In the genomic region with DNA sequence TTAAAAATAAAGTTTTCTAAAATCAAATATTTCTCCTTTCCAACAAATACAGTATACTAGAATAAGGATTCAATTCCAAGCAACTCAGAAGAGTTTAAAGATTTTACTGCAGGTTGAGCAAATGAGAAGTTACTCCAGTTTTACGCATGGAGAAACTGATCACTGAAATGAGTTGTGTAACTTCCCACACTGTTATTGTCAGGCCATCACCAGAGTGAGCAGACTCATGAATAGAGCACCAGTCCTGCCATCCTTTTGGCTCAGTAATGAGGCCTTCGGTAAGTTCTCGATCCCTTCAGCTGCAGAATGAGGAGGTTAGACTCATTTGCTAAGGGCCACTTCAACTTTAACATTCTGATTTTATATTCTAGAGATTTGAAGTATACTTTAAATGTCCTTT, we compare ENCODE assay signal across 1 cellular context.
TF ChIP-seq lines count a peak whose summit lies in the region.

No MANE protein-coding gene starts in this region.

TF ChIP-seq in WTC11, 78 proteins besides CTCF, POLR2A, EP300 and RAD21 (continued from another document):
- TF ChIP-seq, protein P1, sequence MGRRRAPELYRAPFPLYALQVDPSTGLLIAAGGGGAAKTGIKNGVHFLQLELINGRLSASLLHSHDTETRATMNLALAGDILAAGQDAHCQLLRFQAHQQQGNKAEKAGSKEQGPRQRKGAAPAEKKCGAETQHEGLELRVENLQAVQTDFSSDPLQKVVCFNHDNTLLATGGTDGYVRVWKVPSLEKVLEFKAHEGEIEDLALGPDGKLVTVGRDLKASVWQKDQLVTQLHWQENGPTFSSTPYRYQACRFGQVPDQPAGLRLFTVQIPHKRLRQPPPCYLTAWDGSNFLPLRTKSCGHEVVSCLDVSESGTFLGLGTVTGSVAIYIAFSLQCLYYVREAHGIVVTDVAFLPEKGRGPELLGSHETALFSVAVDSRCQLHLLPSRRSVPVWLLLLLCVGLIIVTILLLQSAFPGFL (CRISPR knock-in tag; IDR thresholded peaks at IDR 0.05; ENCODE audit: borderline replicate concordance): no peak
- TF ChIP-seq GABPB1 (CRISPR knock-in tag; IDR thresholded peaks at IDR 0.05): no peak
- TF ChIP-seq, protein P2, sequence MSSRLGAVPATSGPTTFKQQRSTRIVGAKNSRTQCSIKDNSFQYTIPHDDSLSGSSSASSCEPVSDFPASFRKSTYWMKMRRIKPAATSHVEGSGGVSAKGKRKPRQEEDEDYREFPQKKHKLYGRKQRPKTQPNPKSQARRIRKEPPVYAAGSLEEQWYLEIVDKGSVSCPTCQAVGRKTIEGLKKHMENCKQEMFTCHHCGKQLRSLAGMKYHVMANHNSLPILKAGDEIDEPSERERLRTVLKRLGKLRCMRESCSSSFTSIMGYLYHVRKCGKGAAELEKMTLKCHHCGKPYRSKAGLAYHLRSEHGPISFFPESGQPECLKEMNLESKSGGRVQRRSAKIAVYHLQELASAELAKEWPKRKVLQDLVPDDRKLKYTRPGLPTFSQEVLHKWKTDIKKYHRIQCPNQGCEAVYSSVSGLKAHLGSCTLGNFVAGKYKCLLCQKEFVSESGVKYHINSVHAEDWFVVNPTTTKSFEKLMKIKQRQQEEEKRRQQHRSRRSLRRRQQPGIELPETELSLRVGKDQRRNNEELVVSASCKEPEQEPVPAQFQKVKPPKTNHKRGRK (CRISPR knock-in tag; IDR thresholded peaks at IDR 0.05; ENCODE audit: borderline replicate concordance): no peak
- TF ChIP-seq, protein P3, sequence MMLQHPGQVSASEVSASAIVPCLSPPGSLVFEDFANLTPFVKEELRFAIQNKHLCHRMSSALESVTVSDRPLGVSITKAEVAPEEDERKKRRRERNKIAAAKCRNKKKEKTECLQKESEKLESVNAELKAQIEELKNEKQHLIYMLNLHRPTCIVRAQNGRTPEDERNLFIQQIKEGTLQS (CRISPR knock-in tag; conservative IDR thresholded peaks at IDR 0.05): no peak
- TF ChIP-seq, protein P4, sequence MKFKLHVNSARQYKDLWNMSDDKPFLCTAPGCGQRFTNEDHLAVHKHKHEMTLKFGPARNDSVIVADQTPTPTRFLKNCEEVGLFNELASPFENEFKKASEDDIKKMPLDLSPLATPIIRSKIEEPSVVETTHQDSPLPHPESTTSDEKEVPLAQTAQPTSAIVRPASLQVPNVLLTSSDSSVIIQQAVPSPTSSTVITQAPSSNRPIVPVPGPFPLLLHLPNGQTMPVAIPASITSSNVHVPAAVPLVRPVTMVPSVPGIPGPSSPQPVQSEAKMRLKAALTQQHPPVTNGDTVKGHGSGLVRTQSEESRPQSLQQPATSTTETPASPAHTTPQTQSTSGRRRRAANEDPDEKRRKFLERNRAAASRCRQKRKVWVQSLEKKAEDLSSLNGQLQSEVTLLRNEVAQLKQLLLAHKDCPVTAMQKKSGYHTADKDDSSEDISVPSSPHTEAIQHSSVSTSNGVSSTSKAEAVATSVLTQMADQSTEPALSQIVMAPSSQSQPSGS (CRISPR knock-in tag; IDR thresholded peaks at IDR 0.05; ENCODE audit: borderline replicate concordance, low read depth): no peak
- TF ChIP-seq GTF2I (CRISPR knock-in tag; conservative IDR thresholded peaks at IDR 0.05): no peak
- no peak for TF ChIP-seq IRF2 (CRISPR knock-in tag; IDR thresholded peaks at IDR 0.05; ENCODE audit: borderline replicate concordance, low read depth)
